ENCODE assay signal across 1 cellular context in genomic region chr7:100154651-100155491, GRCh38.
TF ChIP-seq lines count a peak whose summit lies in the region.

No MANE protein-coding gene starts in this region.

TF ChIP-seq in HCT116, 20 proteins besides CTCF, POLR2A, EP300 and RAD21:
- TF ChIP-seq ZBTB33 (IDR thresholded peaks at IDR 0.05; ENCODE audit: extremely low read depth, insufficient replicate concordance, low read length) (no peak), POLR2AphosphoS5 (IDR thresholded peaks at IDR 0.05; ENCODE audit: low read depth, low read length) (peak; percentile 27; the same call in 1 of the 2 replicates), ZNF274 (IDR thresholded peaks at IDR 0.05; ENCODE audit: low read depth, low read length) (no peak)
